In genomic region chr6:52661551-52661950, GRCh38 we compare ENCODE assay signal across 13 cellular contexts.
"Had no signal": no experiment of that assay in that cellular context is flagged by ENCODE, and none has a peak within 500 bp of the region (broad histone marks: within the 10 kb centered on the region; RNA-seq: fewer than 3 reads in every experiment).

No MANE protein-coding gene starts in this region.

- DNase-seq: activated CD4-positive, alpha-beta T cell treated with anti-CD3 and anti-CD28 coated beads, Interleukin-2, amount 50 U/mL, for 4 hours; activated effector memory CD4-positive, alpha-beta T cell treated with Interleukin-2 at 50 U/mL for 16 hours; activated T-cell treated with anti-CD3 and anti-CD28 coated beads, Interleukin-2, amount 50 U/mL, for 24 hours; amniotic stem cell; brain microvascular endothelial cell; effector memory CD8-positive, alpha-beta T cell; foreskin keratinocyte; islet precursor cell; left lung; stimulated activated CD4-positive, alpha-beta T cell treated with anti-CD3 and anti-CD28 coated beads, Interleukin-2, amount 100 ng/mL, for 24 hours; stimulated activated naive CD4-positive, alpha-beta T cell had no signal

- H3K4me3 ChIP-seq: left lung had no signal

- ATAC-seq: effector memory CD8-positive, alpha-beta T cell; foreskin keratinocyte; left lung; natural killer cell treated with Interleukin-12 subunit alpha and Interleukin-12 subunit beta and Interleukin-15 and Interleukin-18, amount 100 ng/mL, for 72 hours; sciatic nerve had no signal

- H3K36me3 ChIP-seq: brain microvascular endothelial cell, left lung had no signal

- H3K9me3 ChIP-seq: left lung had no signal

- H3K4me1 ChIP-seq: foreskin keratinocyte had no signal

- H3K27ac ChIP-seq: brain microvascular endothelial cell, foreskin keratinocyte, left lung had no signal

- H3K27me3 ChIP-seq: brain microvascular endothelial cell, foreskin keratinocyte had no signal
